Comparison of ENCODE assay signal across 9 cellular contexts in the genomic region with DNA sequence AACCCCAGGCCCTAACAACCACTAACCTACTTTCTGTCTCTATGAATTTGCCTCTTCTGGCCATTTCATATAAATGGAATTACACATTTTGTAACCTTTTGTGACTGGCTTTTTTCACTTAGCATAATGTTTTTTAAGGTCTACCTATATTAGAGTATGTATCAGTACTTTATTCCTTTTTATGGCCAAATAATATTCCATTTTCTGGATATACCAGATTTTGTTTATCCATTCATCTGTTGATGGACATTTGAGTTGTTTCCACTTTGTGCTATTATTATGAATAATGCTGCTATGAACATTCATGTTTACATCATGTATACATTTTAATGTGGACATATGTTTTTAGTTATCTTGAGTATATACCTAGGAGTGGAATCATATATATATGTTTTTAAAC.
"Had no signal": no experiment of that assay in that cellular context is flagged by ENCODE, and none has a peak within 500 bp of the region (broad histone marks: within the 10 kb centered on the region; RNA-seq: fewer than 3 reads in every experiment).

No MANE protein-coding gene starts in this region.

- H2AFZ ChIP-seq: GM23248 had no signal

- H3K4me3 ChIP-seq: GM23248, HAP-1 had no signal

- H3K9me3 ChIP-seq: HAP-1 had no signal

- H3K27ac ChIP-seq: GM23248, HL-60 had no signal

- H3K27ac Mint-ChIP-seq: IgD-negative memory B cell had no signal

- H3K4me1 ChIP-seq: HAP-1 had no signal

- H3K36me3 Mint-ChIP-seq: IgD-negative memory B cell had no signal

- H3K36me3 ChIP-seq: HAP-1 had no signal

- H3K4me3 Mint-ChIP-seq: IgD-negative memory B cell had no signal

- FAIRE-seq: HepG2 had no signal

- DNase-seq: GM23248, GOT3, H7, KBM-7 had no signal

- ATAC-seq: HCT116, HepG2 had no signal

- H3K9ac ChIP-seq: GM23248 had no signal
